In the genomic region with DNA sequence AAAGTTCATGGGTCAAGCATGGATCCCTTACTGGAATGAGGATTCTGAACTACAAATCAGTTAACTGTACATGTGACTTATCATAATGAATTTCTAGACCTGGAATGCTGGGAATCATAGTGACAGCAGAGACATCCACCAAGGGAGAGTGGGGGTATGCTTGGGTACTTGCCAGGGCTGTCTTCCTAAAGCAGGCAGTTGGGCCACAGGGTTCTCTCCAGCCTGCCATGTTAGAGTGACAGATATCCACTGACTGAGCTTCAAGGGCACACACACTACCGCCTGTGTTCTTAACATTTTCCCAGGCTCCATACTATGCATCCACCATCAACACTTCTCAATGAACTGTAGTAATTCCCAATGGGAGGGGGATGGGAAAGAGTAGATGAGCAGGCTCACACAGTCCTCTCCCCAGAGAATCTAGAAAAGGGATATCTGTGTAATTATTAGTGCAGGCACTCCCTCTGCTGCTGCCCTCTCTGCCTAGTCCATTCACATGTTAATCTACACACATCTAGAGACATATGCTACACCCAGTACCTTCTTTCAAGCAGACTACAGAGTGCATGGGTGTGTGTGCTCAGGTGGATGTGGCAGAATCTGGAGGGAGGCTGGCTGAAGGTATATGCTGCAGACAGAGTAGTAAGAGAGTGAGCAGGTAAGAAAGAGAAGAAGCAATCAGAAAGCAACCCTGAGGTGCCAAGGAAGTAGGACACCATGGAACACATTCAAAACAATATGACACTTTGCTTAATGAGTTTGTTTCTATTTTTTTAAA, we compare ENCODE assay signal across 18 cellular contexts. TPM values are rescaled to one million over a fixed set of nuclear protein-coding genes. Genes with fewer than 3 reads are reported as not detected.
A peak's percentile ranks its signal among the peaks of the same experiment; 100 is the strongest.
DNase-seq lines count a peak whose midpoint lies in the region; ATAC-seq and TF ChIP-seq lines count a peak whose summit lies in the region.
"Had no signal": no experiment of that assay in that cellular context is flagged by ENCODE, and none has a peak within 500 bp of the region (broad histone marks: within the 10 kb centered on the region; RNA-seq: fewer than 3 reads in every experiment).

No MANE protein-coding gene starts in this region.

- H3K27me3 Mint-ChIP-seq in endodermal cell (ENCODE audit: insufficient read depth) (no peaks in the 10 kb centered on the region), neural crest cell (ENCODE audit: low read depth) (no peaks in the 10 kb centered on the region), type B pancreatic cell (no peaks in the 10 kb centered on the region)

- peak overlapping the region; percentile 6 for H3K27ac Mint-ChIP-seq in endodermal cell
- no peak overlapping the region for H3K27ac Mint-ChIP-seq in neural crest cell (ENCODE audit: unreplicated experiment)
- peak overlapping the region; percentile 10 for H3K27ac Mint-ChIP-seq in type B pancreatic cell
- H3K27ac Mint-ChIP-seq: effector memory CD8-positive, alpha-beta T cell; immature natural killer cell; stimulated activated naive CD8-positive, alpha-beta T cell treated with anti-CD3 and anti-CD28 coated beads, Interleukin-15, Interleukin-2, amounts not matched to agents 100 ng/mL and 50 ng/mL, for 24 hours had no signal

- no peak for TF ChIP-seq POLR2A in heart left ventricle (IDR thresholded peaks at IDR 0.05)

- H3K4me1 Mint-ChIP-seq in endodermal cell (peaks cover 32% of the 10 kb centered on the region), neural crest cell (peaks cover 35% of the 10 kb centered on the region), type B pancreatic cell (ENCODE audit: unreplicated experiment) (peaks cover 36% of the 10 kb centered on the region)

- DNase-seq in heart left ventricle (no peak), left cardiac atrium (no peak), endodermal cell (peak; percentile 34), neural crest cell (ENCODE audit: low read depth, low spot score) (no peak), type B pancreatic cell (ENCODE audit: extremely low spot score, unreplicated experiment) (no peak), NCI-H526 (lab: John Stamatoyannopoulos, UW) (no peak)
- no peak for DNase-seq in activated CD8-positive, alpha-beta memory T cell treated with anti-CD3 and anti-CD28 coated beads, Interleukin-2, amount 50 U/mL, for 48 hours
- DNase-seq: activated CD4-positive, CD25-positive, alpha-beta regulatory T cell treated with anti-CD3 and anti-CD28 coated beads, Interleukin-2, amount 50 U/mL, for 72 hours; activated naive CD4-positive, alpha-beta T cell treated with Interleukin-2 at 50 U/mL for 16 hours; effector memory CD8-positive, alpha-beta T cell; gastrocnemius medialis; immature natural killer cell; Kasumi-1; NCI-H1436; NCI-H524 treated with DMSO at 0.1 percent for 48 hours had no signal

- WGBS in heart left ventricle, 4 donors = 40 to 64% (median 45%) methylated on average over 1 of the region's 1 CpG
- WGBS in endodermal cell (ENCODE audit: insufficient coverage in 1 of 2, insufficient read length in 1 of 2), 2 experiments = 92% methylated on average over 1 of the region's 1 CpG; no CpG with 5 or more reads in 1 of the 2 experiments

- H3K4me3 Mint-ChIP-seq in endodermal cell (no peak overlapping the region), neural crest cell (peak overlapping the region; percentile 56), type B pancreatic cell (no peak overlapping the region)
- H3K4me3 Mint-ChIP-seq: effector memory CD8-positive, alpha-beta T cell; immature natural killer cell; stimulated activated naive CD8-positive, alpha-beta T cell treated with anti-CD3 and anti-CD28 coated beads, Interleukin-15, Interleukin-2, amounts not matched to agents 100 ng/mL and 50 ng/mL, for 24 hours had no signal

- H3K4me1 ChIP-seq in heart left ventricle (peaks cover 0 to 78% (median 59%) of the 10 kb centered on the region in 12 donors), endodermal cell (ENCODE audit: control insufficient read depth, insufficient read depth, low read length) (no peaks in the 10 kb centered on the region)

- H3K9ac ChIP-seq in endodermal cell (ENCODE audit: extremely low read depth, low read length, poor library complexity, severe bottlenecking) = no peak overlapping the region

- H3K36me3 ChIP-seq in heart left ventricle (peaks cover 0 to 21% (median 6%) of the 10 kb centered on the region in 9 donors), endodermal cell (ENCODE audit: control insufficient read depth, insufficient read depth, low read length) (peaks cover 13% of the 10 kb centered on the region)
- H3K36me3 ChIP-seq: gastrocnemius medialis had no signal

- H3K36me3 Mint-ChIP-seq in endodermal cell (ENCODE audit: low read depth) (peaks cover 9% of the 10 kb centered on the region), neural crest cell (ENCODE audit: low read depth) (peaks cover 3% of the 10 kb centered on the region), type B pancreatic cell (peaks cover 12% of the 10 kb centered on the region)
- H3K36me3 Mint-ChIP-seq: immature natural killer cell had no signal

- peak overlapping the region in 8 of 12 donors; percentile 13 to 98 (median 94) for H3K27ac ChIP-seq in heart left ventricle
- H3K27ac ChIP-seq in endodermal cell (ENCODE audit: low read depth, low read length) = no peak overlapping the region
- H3K27ac ChIP-seq: gastrocnemius medialis had no signal

- H3K27me3 ChIP-seq in heart left ventricle (peaks cover 0 to 27% (median 0%) of the 10 kb centered on the region in 9 donors), endodermal cell (ENCODE audit: control insufficient read depth, insufficient read depth, low read length, poor library complexity, severe bottlenecking) (no peaks in the 10 kb centered on the region)

- H3K9me3 ChIP-seq in heart left ventricle (no peaks in the 10 kb centered on the region), endodermal cell (ENCODE audit: control insufficient read depth, low read length) (no peaks in the 10 kb centered on the region)
- H3K9me3 ChIP-seq: A549, gastrocnemius medialis had no signal

- H3K4me3 ChIP-seq in heart left ventricle = peak overlapping the region in 9 of 12 donors; percentile 68 to 99 (median 90)
- no peak overlapping the region for H3K4me3 ChIP-seq in endodermal cell (ENCODE audit: low read length)
- H3K4me3 ChIP-seq: A549, gastrocnemius medialis had no signal

- no peaks in the 10 kb centered on the region for H3K9me3 Mint-ChIP-seq in endodermal cell
- no peaks in the 10 kb centered on the region for H3K9me3 Mint-ChIP-seq in neural crest cell
- H3K9me3 Mint-ChIP-seq in type B pancreatic cell = no peaks in the 10 kb centered on the region
- H3K9me3 Mint-ChIP-seq: effector memory CD8-positive, alpha-beta T cell; immature natural killer cell; stimulated activated naive CD8-positive, alpha-beta T cell treated with anti-CD3 and anti-CD28 coated beads, Interleukin-15, Interleukin-2, amounts not matched to agents 100 ng/mL and 50 ng/mL, for 24 hours had no signal

- intact Hi-C loops in heart left ventricle (cut with DNase I) (loop anchor here in 1 of 10 donors (10.0 kb wide), 1 partner anchor 108 kb away; no protein-coding TSS in a partner anchor), left cardiac atrium (cut with DNase I) (no loop called here)

- TF ChIP-seq CTCF in heart left ventricle (IDR thresholded peaks at IDR 0.05) (no peak), endodermal cell (conservative IDR thresholded peaks at IDR 0.05) (no peak), neural crest cell (conservative IDR thresholded peaks at IDR 0.05) (no peak), type B pancreatic cell (conservative IDR thresholded peaks at IDR 0.05) (no peak)

- ATAC-seq in heart left ventricle = no peak
- no peak for ATAC-seq in left cardiac atrium
- no peak for ATAC-seq in GM19452 (IDR thresholded peaks at IDR 0.05; ENCODE audit: unreplicated experiment)
- ATAC-seq: A549; effector memory CD8-positive, alpha-beta T cell; gastrocnemius medialis had no signal

RNA-seq across cellular contexts. Expression of gene FSTL1, which starts 3.7 kb away (rescaled TPM):
- total RNA-seq in heart left ventricle = 100 to 1,000 TPM; 138 to 667 (median 220) TPM
- polyA plus RNA-seq in heart left ventricle = 100 to 1,000 TPM in 1 of 2 donors, 10 to 100 TPM in 1; 43.8 to 146 TPM
- 100 to 1,000 TPM; 376 to 503 TPM for total RNA-seq in left cardiac atrium
- 100 to 1,000 TPM; 309 to 379 TPM for total RNA-seq in endodermal cell
- 346 TPM for polyA plus RNA-seq in endodermal cell (2013, experiment 1 of 2)
- 337 TPM for polyA plus RNA-seq in endodermal cell (2013, experiment 2 of 2)
- 180 and 199 TPM in 2 replicates for total RNA-seq in neural crest cell
- 183 and 383 TPM in 2 replicates for total RNA-seq in type B pancreatic cell (ENCODE audit: low replicate concordance)
